In the genomic region with DNA sequence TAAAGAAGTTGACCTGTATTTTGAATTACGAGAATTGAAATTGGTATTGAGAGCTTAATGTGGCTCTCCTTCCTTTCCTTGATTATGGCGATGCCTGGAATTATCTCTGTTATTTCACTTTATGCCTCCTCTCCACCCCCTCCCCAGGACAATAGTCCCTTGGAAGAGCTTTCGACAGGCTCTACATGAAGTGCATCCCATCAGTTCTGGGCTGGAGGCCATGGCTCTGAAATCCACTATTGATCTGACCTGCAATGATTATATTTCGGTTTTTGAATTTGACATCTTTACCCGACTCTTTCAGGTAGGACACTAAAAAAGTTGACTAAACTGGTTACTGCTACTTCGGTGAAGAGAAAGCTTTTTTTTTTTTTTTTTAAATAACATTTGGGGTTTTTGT, we compare ENCODE assay signal across 23 cellular contexts. TPM values are rescaled to one million over a fixed set of nuclear protein-coding genes. Genes with fewer than 3 reads are reported as not detected.
DNase-seq lines count a peak whose midpoint lies in the region; ATAC-seq, FAIRE-seq and TF ChIP-seq lines count a peak whose summit lies in the region.
"Had no signal": no experiment of that assay in that cellular context is flagged by ENCODE, and none has a peak within 500 bp of the region (broad histone marks: within the 10 kb centered on the region; RNA-seq: fewer than 3 reads in every experiment).

No MANE protein-coding gene starts in this region.

- H3K9ac ChIP-seq in HepG2 (ENCODE audit: insufficient read depth, low read depth, low read length) = no peak overlapping the region
- H3K9ac ChIP-seq in SK-N-SH = no peak overlapping the region
- H3K9ac ChIP-seq in PC-3 (ENCODE audit: low read length) = no peak overlapping the region
- H3K9ac ChIP-seq in endodermal cell (ENCODE audit: extremely low read depth, low read length, poor library complexity, severe bottlenecking) = no peak overlapping the region
- H3K9ac ChIP-seq: BLaER1 had no signal

- H4K20me1 ChIP-seq in HepG2 (ENCODE audit: insufficient read depth, low read length) (no peaks in the 10 kb centered on the region), SK-N-SH (ENCODE audit: insufficient read depth) (no peaks in the 10 kb centered on the region), PC-3 (ENCODE audit: low read length) (no peaks in the 10 kb centered on the region)

- H3K9me3 Mint-ChIP-seq in endothelial cell (ENCODE audit: unreplicated experiment) (no peaks in the 10 kb centered on the region), endodermal cell (no peaks in the 10 kb centered on the region)
- no peaks in the 10 kb centered on the region for H3K9me3 Mint-ChIP-seq in naive thymus-derived CD4-positive, alpha-beta T cell
- H3K9me3 Mint-ChIP-seq: CD4-positive, alpha-beta memory T cell; GM23338; H9 had no signal

- peaks cover 0 to 25% (median 3%) of the 10 kb centered on the region in 4 donors for H3K36me3 ChIP-seq in right lobe of liver
- peaks cover 9 to 27% of the 10 kb centered on the region in 2 experiments; a peak in 4 of 5 replicates for H3K36me3 ChIP-seq in HepG2 (replicated peaks in 1 of 2; ENCODE audit: control insufficient read depth in 1 of 2, insufficient read depth in 2 of 2, low read length in 2 of 2)
- peaks cover 8 to 46% (median 17%) of the 10 kb centered on the region in 3 experiments for H3K36me3 ChIP-seq in naive thymus-derived CD4-positive, alpha-beta T cell (ENCODE audit: control insufficient read depth in 2 of 3, insufficient read depth in 3 of 3, low read length in 3 of 3)
- H3K36me3 ChIP-seq in SK-N-SH (replicated peaks in 1 of 2; ENCODE audit: control insufficient read depth in 1 of 2, insufficient read depth in 2 of 2, low read length in 1 of 2) = peaks cover 35 to 49% of the 10 kb centered on the region in 2 experiments
- H3K36me3 ChIP-seq in PC-3 (ENCODE audit: low read depth, low read length) = peaks cover 33% of the 10 kb centered on the region
- peaks cover 69% of the 10 kb centered on the region for H3K36me3 ChIP-seq in endodermal cell (ENCODE audit: control insufficient read depth, insufficient read depth, low read length)

- in situ Hi-C loops in HepG2 (cut with HindIII; ENCODE audit: extremely low pct_ligation_motif_present, low pct_unique_long_range_greater_than_20kb) = no loop called here

- H3K27ac Mint-ChIP-seq in endothelial cell (ENCODE audit: unreplicated experiment) (peak overlapping the region; percentile 0), endodermal cell (no peak overlapping the region)
- H3K27ac Mint-ChIP-seq in naive thymus-derived CD4-positive, alpha-beta T cell = peak overlapping the region in 5 of 9 donors; percentile 14 to 89 (median 41)
- H3K27ac Mint-ChIP-seq: B cell, GM23338, H9 had no signal

- intact Hi-C loops in right lobe of liver (cut with DNase I) = no loop called here
- intact Hi-C loops in HepG2 (cut with micrococcal nuclease; ENCODE audit: unreplicated experiment) = no loop called here
- intact Hi-C loops in naive thymus-derived CD4-positive, alpha-beta T cell (cut with micrococcal nuclease) = loop anchor here in 1 of 2 donors (1.0 kb wide), 1 partner anchor 7 kb away; no protein-coding TSS in a partner anchor
- intact Hi-C loops in PC-3 (cut with micrococcal nuclease) = no loop called here

- DNase-seq in right lobe of liver (no peak), HepG2 (ENCODE audit: low spot score) (no peak), endothelial cell (ENCODE audit: low spot score) (no peak), SK-N-SH (no peak), PC-3 (no peak), endodermal cell (no peak), NCI-H1436 (lab: John Stamatoyannopoulos, UW) (no peak)
- DNase-seq in naive thymus-derived CD4-positive, alpha-beta T cell = no peak
- DNase-seq: Caco-2; CD4-positive, alpha-beta memory T cell; DMS79; EL; GDM1; H9 had no signal

- H3K4me2 ChIP-seq in HepG2 (ENCODE audit: low read depth, low read length) (no peak overlapping the region), SK-N-SH (no peak overlapping the region), PC-3 (ENCODE audit: low read length) (no peak overlapping the region)
- H3K4me2 ChIP-seq: BLaER1, GM23338 had no signal

- H3K4me1 ChIP-seq in right lobe of liver = peaks cover 0 to 6% (median 0%) of the 10 kb centered on the region in 4 donors
- no peaks in the 10 kb centered on the region for H3K4me1 ChIP-seq in HepG2 (ENCODE audit: insufficient read depth, low read length)
- H3K4me1 ChIP-seq in naive thymus-derived CD4-positive, alpha-beta T cell (ENCODE audit: control insufficient read depth in 2 of 2, insufficient read depth in 2 of 2, low read length in 2 of 2) = peaks cover 0 to 9% of the 10 kb centered on the region in 2 donors
- H3K4me1 ChIP-seq in SK-N-SH (ENCODE audit: control insufficient read depth in 1 of 2, insufficient read depth in 2 of 2, low read depth in 1 of 2, low read length in 1 of 2) = no peaks in the 10 kb centered on the region
- H3K4me1 ChIP-seq in PC-3 (ENCODE audit: insufficient read depth, low read length) = no peaks in the 10 kb centered on the region
- H3K4me1 ChIP-seq in endodermal cell (ENCODE audit: control insufficient read depth, insufficient read depth, low read length) = no peaks in the 10 kb centered on the region
- H3K4me1 ChIP-seq: BLaER1, Caco-2 had no signal

- H3K4me3 Mint-ChIP-seq in endothelial cell (ENCODE audit: unreplicated experiment) = no peak overlapping the region
- H3K4me3 Mint-ChIP-seq in naive thymus-derived CD4-positive, alpha-beta T cell = no peak overlapping the region
- no peak overlapping the region for H3K4me3 Mint-ChIP-seq in endodermal cell
- H3K4me3 Mint-ChIP-seq: B cell; CD4-positive, alpha-beta memory T cell; GM23338; H9 had no signal

- H2AFZ ChIP-seq in HepG2 (ENCODE audit: low read length) (no peak overlapping the region), SK-N-SH (ENCODE audit: low read depth) (no peak overlapping the region), PC-3 (ENCODE audit: low read length) (no peak overlapping the region)
- H2AFZ ChIP-seq: GM23338 had no signal

- no peak for TF ChIP-seq RAD21 in HepG2 (CRISPR knock-in tag; IDR thresholded peaks at IDR 0.05)
- no peak for TF ChIP-seq RAD21 in SK-N-SH (IDR thresholded peaks at IDR 0.05; ENCODE audit: low read length)

- H3K4me3 ChIP-seq in right lobe of liver = no peak overlapping the region
- H3K4me3 ChIP-seq in HepG2 (replicated peaks in 1 of 3; ENCODE audit: insufficient read depth in 1 of 3, low read depth in 2 of 3, low read length in 3 of 3) = no peak overlapping the region
- H3K4me3 ChIP-seq in naive thymus-derived CD4-positive, alpha-beta T cell (ENCODE audit: low read length) = no peak overlapping the region
- H3K4me3 ChIP-seq in SK-N-SH (ENCODE audit: low read depth in 2 of 2, low read length in 1 of 2) = no peak overlapping the region
- H3K4me3 ChIP-seq in PC-3 (ENCODE audit: low read length) = no peak overlapping the region
- no peak overlapping the region for H3K4me3 ChIP-seq in endodermal cell (ENCODE audit: low read length)
- H3K4me3 ChIP-seq: BLaER1, GM12878, GM23338 had no signal

- no peak for TF ChIP-seq POLR2A in right lobe of liver (IDR thresholded peaks at IDR 0.05)
- TF ChIP-seq POLR2A in HepG2 (IDR thresholded peaks at IDR 0.05; ENCODE audit: insufficient read depth in 1 of 2, low read depth in 2 of 2, low read length in 2 of 2) = no peak

- TF ChIP-seq EP300 in HepG2 (IDR thresholded peaks at IDR 0.05; ENCODE audit: low read depth in 2 of 2, low read length in 2 of 2) = no peak
- no peak for TF ChIP-seq EP300 in HepG2 (CRISPR knock-in tag; IDR thresholded peaks at IDR 0.05; ENCODE audit: borderline replicate concordance)
- no peak for TF ChIP-seq EP300 in SK-N-SH (IDR thresholded peaks at IDR 0.05; ENCODE audit: borderline replicate concordance in 1 of 2, low read depth in 1 of 2, low read length in 1 of 2)

- H3K27me3 Mint-ChIP-seq in endothelial cell (ENCODE audit: unreplicated experiment) = no peaks in the 10 kb centered on the region
- no peaks in the 10 kb centered on the region for H3K27me3 Mint-ChIP-seq in naive thymus-derived CD4-positive, alpha-beta T cell
- no peaks in the 10 kb centered on the region for H3K27me3 Mint-ChIP-seq in endodermal cell (ENCODE audit: insufficient read depth)
- H3K27me3 Mint-ChIP-seq: B cell; CD4-positive, alpha-beta memory T cell had no signal

- ATAC-seq in right lobe of liver (peak; percentile 40 to 58 (median 49)), HepG2 (no peak), PC-3 (no peak)
- no peak for ATAC-seq in naive thymus-derived CD4-positive, alpha-beta T cell
- ATAC-seq: GM12878, GM23338, HCT116 had no signal

- peaks cover 27% of the 10 kb centered on the region for H3K36me3 Mint-ChIP-seq in endothelial cell (ENCODE audit: low read depth, unreplicated experiment)
- peaks cover 5 to 43% (median 26%) of the 10 kb centered on the region in 5 donors for H3K36me3 Mint-ChIP-seq in naive thymus-derived CD4-positive, alpha-beta T cell
- H3K36me3 Mint-ChIP-seq in endodermal cell (ENCODE audit: low read depth) = peaks cover 54% of the 10 kb centered on the region

- no peaks in the 10 kb centered on the region for H3K27me3 ChIP-seq in right lobe of liver
- no peaks in the 10 kb centered on the region for H3K27me3 ChIP-seq in HepG2 (ENCODE audit: control insufficient read depth in 1 of 2, insufficient read depth in 2 of 2, low read length in 2 of 2)
- no peaks in the 10 kb centered on the region for H3K27me3 ChIP-seq in naive thymus-derived CD4-positive, alpha-beta T cell (ENCODE audit: control insufficient read depth in 2 of 2, insufficient read depth in 2 of 2, low read length in 2 of 2)
- no peaks in the 10 kb centered on the region for H3K27me3 ChIP-seq in SK-N-SH (ENCODE audit: insufficient read depth)
- no peaks in the 10 kb centered on the region for H3K27me3 ChIP-seq in PC-3 (ENCODE audit: low read length)
- no peaks in the 10 kb centered on the region for H3K27me3 ChIP-seq in endodermal cell (ENCODE audit: control insufficient read depth, insufficient read depth, low read length, poor library complexity, severe bottlenecking)
- H3K27me3 ChIP-seq: BLaER1 had no signal

- H3K9me2 ChIP-seq in SK-N-SH (no peaks in the 10 kb centered on the region), PC-3 (replicated peaks; ENCODE audit: low read length) (no peaks in the 10 kb centered on the region)

- no peak for FAIRE-seq in HepG2 (lab: Jason Lieb, UNC)
- FAIRE-seq: A204.1, GM12878, GM18507 had no signal

- H3K79me2 ChIP-seq in HepG2 (ENCODE audit: insufficient read depth, low read length) (no peaks in the 10 kb centered on the region), SK-N-SH (ENCODE audit: insufficient read depth) (peaks cover 36% of the 10 kb centered on the region), PC-3 (ENCODE audit: low read length) (0 out of 2 replicates have a peak, but pooled peaks cover 2% of the 10 kb centered on the region)

- POLR2A ChIA-PET in HepG2 (lab: Yijun Ruan, JAX) = no interaction called here
- POLR2A ChIA-PET in naive thymus-derived CD4-positive, alpha-beta T cell (lab: Charles Lee) = interaction anchor here (0.6 to 1.6 kb wide), 5 partner anchors 8 to 17 kb away, joined by 3 to 12 read pairs (median 3); no protein-coding TSS in a partner anchor
- POLR2A ChIA-PET in SK-N-SH (lab: Yijun Ruan, JAX) = no interaction called here
- POLR2A ChIA-PET in PC-3 (lab: Charles Lee; ENCODE audit: unreplicated experiment) = no interaction called here

- no peaks in the 10 kb centered on the region for H3F3A ChIP-seq in SK-N-SH (replicated peaks; ENCODE audit: insufficient read depth)
- H3F3A ChIP-seq in PC-3 (ENCODE audit: low read length, unreplicated experiment) = no peaks in the 10 kb centered on the region

- TF ChIP-seq CTCF in right lobe of liver (IDR thresholded peaks at IDR 0.05) (no peak), HepG2 (CRISPR knock-in tag; IDR thresholded peaks at IDR 0.05) (no peak), endothelial cell (IDR thresholded peaks at IDR 0.05; ENCODE audit: unreplicated experiment) (no peak), SK-N-SH (IDR thresholded peaks at IDR 0.05) (no peak), PC-3 (conservative IDR thresholded peaks at IDR 0.05; ENCODE audit: low read depth, low read length) (no peak), endodermal cell (conservative IDR thresholded peaks at IDR 0.05) (no peak)

- H3K27ac ChIP-seq in right lobe of liver = no peak overlapping the region
- H3K27ac ChIP-seq in HepG2 (ENCODE audit: extremely low read length, insufficient read depth, low read length) = no peak overlapping the region
- no peak overlapping the region for H3K27ac ChIP-seq in naive thymus-derived CD4-positive, alpha-beta T cell (ENCODE audit: low read depth, low read length)
- H3K27ac ChIP-seq in SK-N-SH (ENCODE audit: low read depth in 2 of 2, low read length in 1 of 2) = no peak overlapping the region
- H3K27ac ChIP-seq in PC-3 (ENCODE audit: low read length) = no peak overlapping the region
- no peak overlapping the region for H3K27ac ChIP-seq in endodermal cell (ENCODE audit: low read depth, low read length)
- H3K27ac ChIP-seq: 22Rv1, BLaER1, C4-2B had no signal

- BruUV-seq in HepG2 (replicated peaks; lab: Mats Ljungman, UMichigan) = no TSS peak
- BruUV-seq in PC-3 (replicated peaks; lab: Mats Ljungman, UMichigan) = no TSS peak

- H3K9me3 ChIP-seq in right lobe of liver = no peaks in the 10 kb centered on the region
- no peaks in the 10 kb centered on the region for H3K9me3 ChIP-seq in HepG2 (ENCODE audit: low read length)
- no peaks in the 10 kb centered on the region for H3K9me3 ChIP-seq in naive thymus-derived CD4-positive, alpha-beta T cell (ENCODE audit: control insufficient read depth in 2 of 3, low read length in 3 of 3)
- H3K9me3 ChIP-seq in SK-N-SH = no peaks in the 10 kb centered on the region
- no peaks in the 10 kb centered on the region for H3K9me3 ChIP-seq in PC-3 (ENCODE audit: low read length)
- no peaks in the 10 kb centered on the region for H3K9me3 ChIP-seq in endodermal cell (ENCODE audit: control insufficient read depth, low read length)
- H3K9me3 ChIP-seq: BLaER1, Caco-2 had no signal

- H3K4me1 Mint-ChIP-seq in endothelial cell (ENCODE audit: unreplicated experiment) = no peaks in the 10 kb centered on the region
- H3K4me1 Mint-ChIP-seq in naive thymus-derived CD4-positive, alpha-beta T cell = peaks cover 3 to 55% (median 35%) of the 10 kb centered on the region in 7 donors
- no peaks in the 10 kb centered on the region for H3K4me1 Mint-ChIP-seq in endodermal cell
- H3K4me1 Mint-ChIP-seq: B cell, GM23338, H9 had no signal

- 40% methylated on average over 5 of the region's 6 CpGs for WGBS in right lobe of liver (ENCODE audit: insufficient coverage, low coverage, low lambda C conversion rate, missing lambda C conversion rate)
- WGBS in HepG2 (ENCODE audit: low lambda C conversion rate) = 97% methylated on average over 6 of the region's 6 CpGs
- WGBS in SK-N-SH (ENCODE audit: low lambda C conversion rate) = 93% methylated on average over 6 of the region's 6 CpGs
- 97 to 98% methylated on average over 4 to 5 of the region's 6 CpGs for WGBS in endodermal cell (ENCODE audit: insufficient coverage in 1 of 2, insufficient read length in 1 of 2), 2 experiments

- CTCF ChIA-PET in HepG2 (lab: Yijun Ruan, JAX; ENCODE audit: low intra/inter-chr PET ratio, low total read pairs) (no interaction called here), SK-N-SH (lab: Yijun Ruan, JAX) (interaction anchor here (0.8 to 3.8 kb wide), 4 partner anchors 11 to 77 kb away, joined by 3 to 19 read pairs (median 6); no protein-coding TSS in a partner anchor), PC-3 (lab: Charles Lee) (no interaction called here)
- CTCF ChIA-PET in naive thymus-derived CD4-positive, alpha-beta T cell (lab: Charles Lee) = interaction anchor here (0.6 to 2.0 kb wide), 5 partner anchors 9 to 841 kb away, joined by 3 to 7 read pairs (median 3); no protein-coding TSS in a partner anchor

RNA-seq across cellular contexts. Expression of a gene that starts 43.2 kb away (rescaled TPM):
- total RNA-seq in right lobe of liver = 10 to 100 TPM in 4 of 6 experiments, 1 to 10 TPM in 2; 1.8 to 28.7 (median 12.5) TPM
- total RNA-seq in HepG2 (2016; rRNA removed; fragmentation: Illumina TruSeq; extraction: Trizol) = 5.9 and 15.2 TPM in 2 replicates
- 0.97 and 1.4 TPM in 2 replicates for total RNA-seq in HepG2 (2016; cell fraction: cytosol; rRNA removed; fragmentation: Illumina TruSeq; extraction: Trizol; ENCODE audit: low read depth)
- total RNA-seq in HepG2 (2016; cell fraction: insoluble cytoplasmic fraction; rRNA removed; fragmentation: Illumina TruSeq; extraction: Trizol) = 5.2 and 13.8 TPM in 2 replicates
- 2.5 and 3.3 TPM in 2 replicates for total RNA-seq in HepG2 (2016; cell fraction: membrane; rRNA removed; fragmentation: Illumina TruSeq; extraction: Trizol)
- 13.7 and 14.4 TPM in 2 replicates for total RNA-seq in HepG2 (2016; cell fraction: nucleus; rRNA removed; fragmentation: Illumina TruSeq; extraction: Trizol)
- polyA plus RNA-seq in HepG2 (2011; rRNA removed) = 12.1 and 18.6 TPM in 2 replicates
- 33.4 and 50.2 TPM in 2 replicates for polyA plus RNA-seq in HepG2 (2011; cell fraction: cytosol; rRNA removed)
- 24.8 and 27.5 TPM in 2 replicates for polyA plus RNA-seq in HepG2 (2011; cell fraction: nucleus; rRNA removed)
- polyA plus RNA-seq in HepG2 (2012) = 4.0 and 15.6 TPM in 2 replicates
- polyA plus RNA-seq in HepG2 (2016; cell fraction: cytosol; fragmentation: Illumina TruSeq; extraction: Trizol; ENCODE audit: low read depth) = 0.68 and 0.83 TPM in 2 replicates
- polyA plus RNA-seq in HepG2 (2016; cell fraction: insoluble cytoplasmic fraction; fragmentation: Illumina TruSeq; extraction: Trizol; ENCODE audit: low read depth) = 3.9 and 5.4 TPM in 2 replicates
- polyA plus RNA-seq in HepG2 (2016; cell fraction: membrane; fragmentation: Illumina TruSeq; extraction: Trizol; ENCODE audit: low read depth) = 1.1 and 2.3 TPM in 2 replicates
- polyA plus RNA-seq in HepG2 (2016; cell fraction: nucleus; fragmentation: Illumina TruSeq; extraction: Trizol; ENCODE audit: insufficient read depth, low read depth) = 18.8 and 20.4 TPM in 2 replicates
- polyA minus RNA-seq in HepG2 (2011; rRNA and poly(A)+ RNA removed; ENCODE audit: low replicate concordance) = 29.9 and 104 TPM in 2 replicates
- 14.3 and 15.4 TPM in 2 replicates for polyA minus RNA-seq in HepG2 (2011; cell fraction: cytosol; rRNA and poly(A)+ RNA removed)
- polyA minus RNA-seq in HepG2 (2011; cell fraction: nucleus; rRNA and poly(A)+ RNA removed) = 13.8 and 15.8 TPM in 2 replicates
- 78.3 TPM for total RNA-seq in endothelial cell (ENCODE audit: unreplicated experiment)
- total RNA-seq in naive thymus-derived CD4-positive, alpha-beta T cell = 1 to 10 TPM in 2 of 5 experiments, under 1 TPM in 3; 0.08 to 5.1 (median 0.73) TPM
- polyA plus RNA-seq in naive thymus-derived CD4-positive, alpha-beta T cell = under 1 TPM in 1 of 2 donors, not detected in 1; 0.26 TPM
- 22.8 and 28.4 TPM in 2 replicates for polyA plus RNA-seq in SK-N-SH (2012; rRNA removed)
- polyA plus RNA-seq in SK-N-SH (2012; cell fraction: cytosol; rRNA removed) = 10.9 and 18.9 TPM in 2 replicates
- 16.4 and 31.7 TPM in 2 replicates for polyA plus RNA-seq in SK-N-SH (2012; cell fraction: nucleus; rRNA removed)
- total RNA-seq in PC-3 (2014; rRNA removed) = 124 and 162 TPM in 2 replicates
- 10 to 100 TPM; 21.9 to 28.3 TPM for total RNA-seq in endodermal cell
- polyA plus RNA-seq in endodermal cell (2013, experiment 1 of 2) = 18.9 TPM
- 19.8 TPM for polyA plus RNA-seq in endodermal cell (2013, experiment 2 of 2)

Comparison
In these comparisons a context has a peak if more than half of its experiments do, and no peak if none do; other contexts are left out.
1. ATAC-seq: peak in right lobe of liver (4 of 4); none in HepG2 (single experiment), naive thymus-derived CD4-positive, alpha-beta T cell (single experiment) and PC-3 (single experiment).
2. CTCF ChIA-PET loops: an anchor here in naive thymus-derived CD4-positive, alpha-beta T cell (0.6 to 2.0 kb wide) and SK-N-SH (0.8 to 3.8 kb wide); none called in HepG2 and PC-3.